12 cellular contexts compared by ENCODE assay signal in genomic region chr16:12729448-12729847, GRCh38.
DNase-seq lines count a peak whose midpoint lies in the region; ATAC-seq and TF ChIP-seq lines count a peak whose summit lies in the region.
"Had no signal": no experiment of that assay in that cellular context is flagged by ENCODE, and none has a peak within 500 bp of the region (broad histone marks: within the 10 kb centered on the region; RNA-seq: fewer than 3 reads in every experiment).

No MANE protein-coding gene starts in this region.

- TF ChIP-seq CTCF in AG04449 (IDR thresholded peaks at IDR 0.05; ENCODE audit: insufficient read depth, low read length, missing control alignments) (no peak), GM12865 (IDR thresholded peaks at IDR 0.05; ENCODE audit: insufficient read depth, low read depth, low read length, missing control alignments) (no peak), kidney epithelial cell (IDR thresholded peaks at IDR 0.05; ENCODE audit: insufficient read depth, low read length, poor library complexity, severe bottlenecking) (no peak)

- CTCF ChIA-PET in AG04449 (lab: Yijun Ruan, JAX), result no interaction called here

- DNase-seq in AG04449 (ENCODE audit: low read depth, low spot score) (peak; percentile 37), GM12865 (ENCODE audit: low read depth) (peak; percentile 18), astrocyte of the hippocampus (ENCODE audit: low read depth, low spot score) (peak; percentile 68), kidney epithelial cell (ENCODE audit: low read depth) (peak; percentile 34), germinal center (ENCODE audit: low spot score) (no peak), NCI-H2029 (lab: John Stamatoyannopoulos, UW) (no peak)
- no peak for DNase-seq in stimulated activated CD4-positive, alpha-beta T cell treated with anti-CD3 and anti-CD28 coated beads, Interleukin-2, amount 100 ng/mL, for 24 hours
- DNase-seq: activated CD4-positive, alpha-beta T cell treated with anti-CD3 and anti-CD28 coated beads, Interleukin-2, amount 50 U/mL, for 4 hours; activated naive CD4-positive, alpha-beta T cell treated with anti-CD3 and anti-CD28 coated beads for 36 hours; heart right ventricle; OCI-M1 had no signal

- no peak overlapping the region for H3K4me3 ChIP-seq in AG04449 (ENCODE audit: low read depth, low read length)
- no peak overlapping the region for H3K4me3 ChIP-seq in GM12865 (ENCODE audit: low read depth, low read length)
- H3K4me3 ChIP-seq in kidney epithelial cell (ENCODE audit: low read depth, low read length), result no peak overlapping the region
- H3K4me3 ChIP-seq: heart right ventricle had no signal

- no peak for ATAC-seq in GM21515 (IDR thresholded peaks at IDR 0.05; ENCODE audit: unreplicated experiment)

- H3K36me3 ChIP-seq in kidney epithelial cell (ENCODE audit: control insufficient read depth, insufficient read depth, low read length), result no peaks in the 10 kb centered on the region

- no peaks in the 10 kb centered on the region for H3K27me3 ChIP-seq in kidney epithelial cell (ENCODE audit: control insufficient read depth, insufficient read depth, low read length)
- H3K27me3 ChIP-seq: heart right ventricle had no signal

- POLR2A ChIA-PET in AG04449 (lab: Yijun Ruan, JAX), result interaction anchor here (0.6 to 1.4 kb wide), 4 partner anchors 11 to 895 kb away, joined by 3 to 7 read pairs (median 4); partner anchors contain the start of gene CPPED1

Comparison
In these comparisons a context has a peak if more than half of its experiments do, and no peak if none do; other contexts are left out.
1. DNase-seq: peak in AG04449 (single experiment), GM12865 (single experiment), astrocyte of the hippocampus (single experiment) and kidney epithelial cell (single experiment); none in stimulated activated CD4-positive, alpha-beta T cell treated with anti-CD3 and anti-CD28 coated beads, Interleukin-2, amount 100 ng/mL, for 24 hours (0 of 2), germinal center (single experiment) and NCI-H2029 (single experiment).